In genomic region chr2:101341901-101342624, GRCh38 we compare ENCODE assay signal across 8 cellular contexts. TPM values are rescaled to one million over a fixed set of nuclear protein-coding genes. Genes with fewer than 3 reads are reported as not detected.
A peak's percentile ranks its signal among the peaks of the same experiment; 100 is the strongest.
DNase-seq lines count a peak whose midpoint lies in the region; ATAC-seq and TF ChIP-seq lines count a peak whose summit lies in the region.

No MANE protein-coding gene starts in this region.

- H3K27me3 ChIP-seq in heart right ventricle, result no peaks in the 10 kb centered on the region

- no peaks in the 10 kb centered on the region for H3K27me3 Mint-ChIP-seq in activated naive CD8-positive, alpha-beta T cell treated with anti-CD3 and anti-CD28 coated beads, Interleukin-2, amount 50 U/mL, for 24 hours

- no peaks in the 10 kb centered on the region for H3K9me3 Mint-ChIP-seq in activated naive CD8-positive, alpha-beta T cell treated with anti-CD3 and anti-CD28 coated beads, Interleukin-2, amount 50 U/mL, for 24 hours

- ATAC-seq in activated naive CD8-positive, alpha-beta T cell treated with anti-CD3 and anti-CD28 coated beads, Interleukin-2, amount 50 U/mL, for 24 hours, result peak; percentile 55
- peak in 7 of 8 donors; percentile 61 to 83 (median 79) for ATAC-seq in heart right ventricle
- ATAC-seq in GM18909 (IDR thresholded peaks at IDR 0.05; ENCODE audit: poor library complexity, unreplicated experiment), result no peak
- no peak for ATAC-seq in HG02759 (IDR thresholded peaks at IDR 0.05; ENCODE audit: unreplicated experiment)

- in situ Hi-C loops in G401 (cut with HindIII; ENCODE audit: low sequenced_read_pairs), result no loop called here

- no peaks in the 10 kb centered on the region for H3K36me3 ChIP-seq in heart right ventricle

- 50 to 56% methylated on average over 21 of the region's 21 CpGs for WGBS in heart right ventricle, 2 donors

- intact Hi-C loops in heart right ventricle (cut with DNase I), result loop anchor here in 6 of 10 donors (2.0 to 10.0 kb wide), 5 partner anchors 45 to 1113 kb away; partner anchors contain the start of gene CREG2 (in 2 of the 6)

- H3K9me3 ChIP-seq in heart right ventricle, result no peaks in the 10 kb centered on the region

- peaks cover 0 to 31% (median 0%) of the 10 kb centered on the region in 9 donors for H3K4me1 ChIP-seq in heart right ventricle

- no peak overlapping the region for H3K4me3 ChIP-seq in NB4 (ENCODE audit: low read depth, low read length)
- H3K4me3 ChIP-seq in heart right ventricle, result no peak overlapping the region

- peaks cover 19% of the 10 kb centered on the region for H3K4me1 Mint-ChIP-seq in activated naive CD8-positive, alpha-beta T cell treated with anti-CD3 and anti-CD28 coated beads, Interleukin-2, amount 50 U/mL, for 24 hours

- no peak for TF ChIP-seq POLR2A in NB4 (IDR thresholded peaks at IDR 0.05; ENCODE audit: extremely low read depth, insufficient read length)

- no peak overlapping the region for H3K4me3 Mint-ChIP-seq in activated naive CD8-positive, alpha-beta T cell treated with anti-CD3 and anti-CD28 coated beads, Interleukin-2, amount 50 U/mL, for 24 hours

- H3K36me3 Mint-ChIP-seq in activated naive CD8-positive, alpha-beta T cell treated with anti-CD3 and anti-CD28 coated beads, Interleukin-2, amount 50 U/mL, for 24 hours (ENCODE audit: low read depth), result no peaks in the 10 kb centered on the region

- DNase-seq in G401 (ENCODE audit: low spot score), result peak; percentile 56
- peak; percentile 81 for DNase-seq in NB4 (ENCODE audit: low read depth)
- DNase-seq in SW480 (ENCODE audit: low spot score), result peak; percentile 68
- peak; percentile 84 for DNase-seq in activated naive CD8-positive, alpha-beta T cell treated with anti-CD3 and anti-CD28 coated beads, Interleukin-2, amount 50 U/mL, for 24 hours
- DNase-seq in heart right ventricle, result peak; percentile 68 to 77
- DNase-seq in pulmonary artery endothelial cell (ENCODE audit: low read depth, low spot score), result peak; percentile 36

- TF ChIP-seq CTCF in NB4 (IDR thresholded peaks at IDR 0.05; ENCODE audit: low read depth, low read length) (peak; percentile 88), heart right ventricle (IDR thresholded peaks at IDR 0.05) (peak; percentile 70 to 90 (median 81))

- no peak overlapping the region for H3K27ac ChIP-seq in heart right ventricle

- H3K27ac Mint-ChIP-seq in activated naive CD8-positive, alpha-beta T cell treated with anti-CD3 and anti-CD28 coated beads, Interleukin-2, amount 50 U/mL, for 24 hours, result no peak overlapping the region

RNA-seq across cellular contexts. Expression of gene RNF149, which starts 33.6 kb away (rescaled TPM):
- 21.7 and 26.7 TPM in 2 replicates for total RNA-seq in G401 (2014; rRNA removed; shearing (Covaris generic))
- total RNA-seq in heart right ventricle, result 10 to 100 TPM; 11.0 to 25.5 (median 12.5) TPM
- polyA plus RNA-seq in heart right ventricle, result 10 to 100 TPM; 11.8 to 40.8 TPM
- 100 and 103 TPM in 2 replicates for total RNA-seq in pulmonary artery endothelial cell

RNA-seq across cellular contexts. Expression of gene CREG2, which starts 45.2 kb away (rescaled TPM):
- not detected in 2 replicates for total RNA-seq in G401 (2014; rRNA removed; shearing (Covaris generic))
- 1 to 10 TPM in 1 of 10 donors, under 1 TPM in 6, not detected in 3; 0.24 to 1.4 (median 0.70) TPM for total RNA-seq in heart right ventricle
- polyA plus RNA-seq in heart right ventricle, result not detected
- 0.81 and 1.6 TPM in 2 replicates for total RNA-seq in pulmonary artery endothelial cell

Comparison
In these comparisons a context has a peak if more than half of its experiments do, and no peak if none do; other contexts are left out.
1. ATAC-seq: peak in activated naive CD8-positive, alpha-beta T cell treated with anti-CD3 and anti-CD28 coated beads, Interleukin-2, amount 50 U/mL, for 24 hours (single experiment) and heart right ventricle (7 of 8); none in GM18909 (single experiment) and HG02759 (single experiment).
2. Peak in every context shown above with its lines, with median percentiles within 50 percentile points of each other: DNase-seq.